ENCODE assay signal across 10 cellular contexts in the genomic region with DNA sequence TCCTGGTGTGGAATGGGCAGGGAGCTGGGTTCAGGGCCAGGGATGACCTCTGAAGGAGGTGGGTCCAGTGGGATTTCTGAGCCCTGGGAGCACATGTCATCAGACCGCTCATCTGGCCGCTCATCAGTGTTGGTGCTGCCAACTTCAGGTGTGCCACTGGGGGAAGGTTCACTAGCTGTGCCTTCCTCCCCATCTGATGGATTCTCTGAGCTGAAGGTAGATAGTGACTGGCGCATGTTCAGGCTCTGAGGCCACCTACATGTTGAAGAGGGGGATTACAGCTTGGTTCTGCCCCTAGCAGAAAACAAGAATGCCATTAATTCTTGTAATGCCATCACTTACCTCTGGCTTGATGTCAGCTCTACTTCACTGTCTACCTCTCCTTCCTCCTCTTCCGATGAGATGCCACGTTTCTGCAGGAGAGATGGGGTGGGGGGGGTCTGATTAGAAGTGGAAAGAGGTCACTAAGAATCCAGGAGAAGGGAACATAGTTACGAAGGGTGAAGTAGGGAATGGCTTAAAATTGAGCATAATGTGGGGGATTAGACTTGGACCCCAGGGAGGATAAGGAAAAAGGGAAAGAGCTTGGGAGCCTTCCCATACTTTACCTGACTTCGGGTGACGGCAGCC. TPM values are rescaled to one million over a fixed set of nuclear protein-coding genes. Genes with fewer than 3 reads are reported as not detected.
DNase-seq lines count a peak whose midpoint lies in the region; ATAC-seq and TF ChIP-seq lines count a peak whose summit lies in the region.
"Had no signal": no experiment of that assay in that cellular context is flagged by ENCODE, and none has a peak within 500 bp of the region (broad histone marks: within the 10 kb centered on the region; RNA-seq: fewer than 3 reads in every experiment).

No MANE protein-coding gene starts in this region.

- intact Hi-C loops in CD4-positive, alpha-beta memory T cell (cut with micrococcal nuclease): no loop called here

- H3K36me3 ChIP-seq in CD4-positive, alpha-beta memory T cell (ENCODE audit: insufficient read depth, low read length): peaks cover 74% of the 10 kb centered on the region

- peaks cover 2 to 12% (median 6%) of the 10 kb centered on the region in 4 donors for H3K4me1 Mint-ChIP-seq in CD4-positive, alpha-beta memory T cell
- H3K4me1 Mint-ChIP-seq in HFFc6 (ENCODE audit: low read depth) (peaks cover 78% of the 10 kb centered on the region), memory B cell (peaks cover 15% of the 10 kb centered on the region)
- peaks cover 8% of the 10 kb centered on the region for H3K4me1 Mint-ChIP-seq in activated naive CD8-positive, alpha-beta T cell (ENCODE audit: low read depth)

- peak; percentile 61 for TF ChIP-seq CTCF in HFFc6 (IDR thresholded peaks at IDR 0.05)

- H3K4me3 Mint-ChIP-seq in CD4-positive, alpha-beta memory T cell: no peak overlapping the region
- H3K4me3 Mint-ChIP-seq in HFFc6 (peak overlapping the region; percentile 76), memory B cell (no peak overlapping the region)
- H3K4me3 Mint-ChIP-seq in activated naive CD8-positive, alpha-beta T cell: no peak overlapping the region

- H3K27me3 Mint-ChIP-seq in CD4-positive, alpha-beta memory T cell: no peaks in the 10 kb centered on the region
- peaks cover 43% of the 10 kb centered on the region for H3K27me3 Mint-ChIP-seq in HFFc6 (ENCODE audit: insufficient read depth)
- no peaks in the 10 kb centered on the region for H3K27me3 Mint-ChIP-seq in activated naive CD8-positive, alpha-beta T cell
- no peaks in the 10 kb centered on the region for H3K27me3 Mint-ChIP-seq in memory B cell

- H3K4me3 ChIP-seq in CD4-positive, alpha-beta memory T cell (ENCODE audit: low read length in 2 of 2): no peak overlapping the region
- H3K4me3 ChIP-seq: body of pancreas, pancreas had no signal

- CTCF ChIA-PET in CD4-positive, alpha-beta memory T cell (lab: Charles Lee; ENCODE audit: partially characterized antibody): interaction anchor here (1.2 to 5.0 kb wide), 3 partner anchors 9 to 27 kb away, joined by 3 to 33 read pairs (median 3); a partner anchor contains a TSS

- POLR2A ChIA-PET in CD4-positive, alpha-beta memory T cell (lab: Charles Lee; ENCODE audit: partially characterized antibody): interaction anchor here (1.4 to 3.8 kb wide), 6 partner anchors 9 to 102 kb away, joined by 4 to 43 read pairs (median 6); a partner anchor contains a TSS

- H3K4me1 ChIP-seq in CD4-positive, alpha-beta memory T cell (ENCODE audit: insufficient read depth, low read length): peaks cover 6% of the 10 kb centered on the region
- H3K4me1 ChIP-seq: pancreas had no signal

- peaks cover 24 to 82% of the 10 kb centered on the region in 2 donors for H3K36me3 Mint-ChIP-seq in CD4-positive, alpha-beta memory T cell
- H3K36me3 Mint-ChIP-seq in HFFc6 (ENCODE audit: low read depth): peaks cover 48% of the 10 kb centered on the region
- peaks cover 2% of the 10 kb centered on the region for H3K36me3 Mint-ChIP-seq in activated naive CD8-positive, alpha-beta T cell
- H3K36me3 Mint-ChIP-seq in memory B cell: peaks cover 19% of the 10 kb centered on the region

- H3K27ac ChIP-seq in CD4-positive, alpha-beta memory T cell (ENCODE audit: low read depth, low read length): no peak overlapping the region
- H3K27ac ChIP-seq: pancreas had no signal

- H3K9me3 ChIP-seq in CD4-positive, alpha-beta memory T cell (ENCODE audit: control insufficient read depth in 1 of 2, low read length in 2 of 2): no peaks in the 10 kb centered on the region
- H3K9me3 ChIP-seq: body of pancreas, pancreas had no signal

- no peaks in the 10 kb centered on the region for H3K27me3 ChIP-seq in CD4-positive, alpha-beta memory T cell (ENCODE audit: insufficient read depth, low read length)
- H3K27me3 ChIP-seq: body of pancreas, pancreas had no signal

- DNase-seq in CD4-positive, alpha-beta memory T cell: peak in 1 of 5 donors; percentile 23
- DNase-seq in HFFc6: no peak
- DNase-seq in memory B cell (ENCODE audit: low spot score in 2 of 2): no peak
- DNase-seq in GM19240 (ENCODE audit: insufficient read length, low spot score): no peak
- DNase-seq in stimulated activated CD4-positive, alpha-beta T cell treated with anti-CD3 and anti-CD28 coated beads, Interleukin-4, amount 100 ng/mL, for 1 hour: no peak
- DNase-seq in GOT3 (lab: John Stamatoyannopoulos, UW): no peak
- DNase-seq: pancreas had no signal

- ATAC-seq in memory B cell (ENCODE audit: low read depth): peak; percentile 71
- ATAC-seq in HG02852 (IDR thresholded peaks at IDR 0.05; ENCODE audit: unreplicated experiment): no peak
- ATAC-seq: body of pancreas had no signal

- H3K9me3 Mint-ChIP-seq in CD4-positive, alpha-beta memory T cell: no peaks in the 10 kb centered on the region
- H3K9me3 Mint-ChIP-seq in HFFc6 (no peaks in the 10 kb centered on the region), memory B cell (no peaks in the 10 kb centered on the region)
- no peaks in the 10 kb centered on the region for H3K9me3 Mint-ChIP-seq in activated naive CD8-positive, alpha-beta T cell (ENCODE audit: low read depth)

- peak overlapping the region in 5 of 7 donors; percentile 13 to 73 (median 48) for H3K27ac Mint-ChIP-seq in CD4-positive, alpha-beta memory T cell
- H3K27ac Mint-ChIP-seq in HFFc6 (peak overlapping the region; percentile 88), memory B cell (no peak overlapping the region)
- peak overlapping the region; percentile 73 for H3K27ac Mint-ChIP-seq in activated naive CD8-positive, alpha-beta T cell

RNA-seq across cellular contexts. Expression of a gene that starts 17.2 kb away (rescaled TPM):
- 10 to 100 TPM; 25.0 to 28.2 TPM for total RNA-seq in CD4-positive, alpha-beta memory T cell
- polyA plus RNA-seq in CD4-positive, alpha-beta memory T cell: 1 to 10 TPM; 3.1 to 8.5 TPM
- 10 to 100 TPM; 21.2 to 26.5 (median 23.5) TPM for total RNA-seq in HFFc6 (2021; fragmentation: NEBNext Ultra II Directional; extraction: Animal tissue kit (Norgen Biotek cat#: 25700))

RNA-seq across cellular contexts. Expression of a gene that starts 19.0 kb away (rescaled TPM):
- 10 to 100 TPM; 26.9 to 37.0 TPM for total RNA-seq in CD4-positive, alpha-beta memory T cell
- polyA plus RNA-seq in CD4-positive, alpha-beta memory T cell: 10 to 100 TPM; 24.5 to 33.1 TPM
- 10 to 100 TPM; 35.1 to 41.7 (median 37.1) TPM for total RNA-seq in HFFc6 (2021; fragmentation: NEBNext Ultra II Directional; extraction: Animal tissue kit (Norgen Biotek cat#: 25700))

RNA-seq across cellular contexts. Expression of a gene that starts 25.2 kb away (rescaled TPM):
- total RNA-seq in CD4-positive, alpha-beta memory T cell: not detected
- polyA plus RNA-seq in CD4-positive, alpha-beta memory T cell: not detected
- total RNA-seq in HFFc6 (2021; fragmentation: NEBNext Ultra II Directional; extraction: Animal tissue kit (Norgen Biotek cat#: 25700)): not detected
- total RNA-seq: body of pancreas, pancreas had no signal

RNA-seq across cellular contexts. Expression of a gene that starts 30.2 kb away (rescaled TPM):
- 100 to 1,000 TPM; 848 to 858 TPM for total RNA-seq in CD4-positive, alpha-beta memory T cell
- polyA plus RNA-seq in CD4-positive, alpha-beta memory T cell: 100 to 1,000 TPM in 1 of 2 donors, 10 to 100 TPM in 1; 88.0 to 118 TPM
- 100 to 1,000 TPM; 763 to 969 (median 874) TPM for total RNA-seq in HFFc6 (2021; fragmentation: NEBNext Ultra II Directional; extraction: Animal tissue kit (Norgen Biotek cat#: 25700))

RNA-seq across cellular contexts. Expression of a gene that starts 40.5 kb away (rescaled TPM):
- 100 to 1,000 TPM; 242 to 247 TPM for total RNA-seq in CD4-positive, alpha-beta memory T cell
- polyA plus RNA-seq in CD4-positive, alpha-beta memory T cell: 100 to 1,000 TPM; 545 to 843 TPM
- total RNA-seq in HFFc6 (2021; fragmentation: NEBNext Ultra II Directional; extraction: Animal tissue kit (Norgen Biotek cat#: 25700)): 100 to 1,000 TPM; 122 to 188 (median 165) TPM
